23 cellular contexts compared by ENCODE assay signal in genomic region chr16:13359835-13360234, GRCh38.
DNase-seq lines count a peak whose midpoint lies in the region; ATAC-seq, FAIRE-seq and TF ChIP-seq lines count a peak whose summit lies in the region.
"Had no signal": no experiment of that assay in that cellular context is flagged by ENCODE, and none has a peak within 500 bp of the region (broad histone marks: within the 10 kb centered on the region; RNA-seq: fewer than 3 reads in every experiment).

No MANE protein-coding gene starts in this region.

- DNase-seq in HepG2 (ENCODE audit: low spot score): no peak
- DNase-seq in right lobe of liver: no peak
- DNase-seq in K562 (ENCODE audit: extremely low read depth in 1 of 4, low spot score in 3 of 4): no peak
- DNase-seq in endodermal cell: no peak
- DNase-seq: AML-193; Caco-2; Calu3; CD4-positive, alpha-beta T cell; CD8-positive, alpha-beta T cell; DMS79 treated with DMSO at 0.1 percent for 48 hours; GF-D8 had no signal

- FAIRE-seq in HepG2 (lab: Jason Lieb, UNC) (no peak), K562 (lab: Jason Lieb, UNC) (no peak)
- FAIRE-seq: A549, D721Med, G401.6, GM12892, GM18507, GM19239 had no signal

- H3K27ac Mint-ChIP-seq in endodermal cell: no peak overlapping the region
- H3K27ac Mint-ChIP-seq: B cell; CD4-positive, alpha-beta T cell; CD8-positive, alpha-beta T cell had no signal

- no peak overlapping the region for H3K9ac ChIP-seq in HepG2 (ENCODE audit: insufficient read depth, low read depth, low read length)
- no peak overlapping the region for H3K9ac ChIP-seq in K562 (ENCODE audit: insufficient read depth in 1 of 2, low read depth in 2 of 2, low read length in 2 of 2)
- H3K9ac ChIP-seq in endodermal cell (ENCODE audit: extremely low read depth, low read length, poor library complexity, severe bottlenecking): no peak overlapping the region
- H3K9ac ChIP-seq: BLaER1 treated with 17β-estradiol and CSF1 and Interleukin-3, amounts not matched to agents 10 nM and 100 nM had no signal

- TF ChIP-seq CTCF in HepG2 (CRISPR knock-in tag; IDR thresholded peaks at IDR 0.05) (no peak), right lobe of liver (IDR thresholded peaks at IDR 0.05) (no peak), K562 (IDR thresholded peaks at IDR 0.05 in 2 of 3, conservative IDR thresholded peaks at IDR 0.05 in 1 of 3; ENCODE audit: insufficient read depth in 2 of 3, low read depth in 1 of 3, low read length in 3 of 3) (no peak), endodermal cell (conservative IDR thresholded peaks at IDR 0.05) (no peak)

- H3K4me2 ChIP-seq in HepG2 (ENCODE audit: low read depth, low read length): no peak overlapping the region
- H3K4me2 ChIP-seq in K562 (ENCODE audit: insufficient read depth, low read length): no peak overlapping the region
- H3K4me2 ChIP-seq: A549; BLaER1 treated with 17β-estradiol and CSF1 and Interleukin-3, amounts not matched to agents 10 nM and 100 nM had no signal

- H3K9me3 Mint-ChIP-seq in endodermal cell: peaks cover 24% of the 10 kb centered on the region

- TF ChIP-seq EP300 in HepG2 (IDR thresholded peaks at IDR 0.05; ENCODE audit: low read depth in 2 of 2, low read length in 2 of 2) (no peak), HepG2 (CRISPR knock-in tag; IDR thresholded peaks at IDR 0.05; ENCODE audit: borderline replicate concordance) (no peak), K562 (IDR thresholded peaks at IDR 0.05; ENCODE audit: low read length) (no peak)

- H3K9me1 ChIP-seq in K562 (ENCODE audit: control insufficient read depth, insufficient read depth, low read length): no peaks in the 10 kb centered on the region

- H2AFZ ChIP-seq in HepG2 (ENCODE audit: low read length): no peak overlapping the region
- H2AFZ ChIP-seq in K562 (ENCODE audit: low read depth, low read length): no peak overlapping the region

- H3K9me3 ChIP-seq in HepG2 (ENCODE audit: low read length) (peaks cover 11% of the 10 kb centered on the region), right lobe of liver (no peaks in the 10 kb centered on the region), K562 (replicated peaks; ENCODE audit: control insufficient read depth, insufficient read depth, low read depth, low read length) (no peaks in the 10 kb centered on the region), endodermal cell (ENCODE audit: control insufficient read depth, low read length) (peaks cover 25% of the 10 kb centered on the region)
- H3K9me3 ChIP-seq: Caco-2 had no signal

- ATAC-seq in HepG2 (no peak), right lobe of liver (no peak), K562 (no peak), HG03571 (IDR thresholded peaks at IDR 0.05; ENCODE audit: unreplicated experiment) (no peak), GM18868 (IDR thresholded peaks at IDR 0.05; ENCODE audit: unreplicated experiment) (no peak)
- ATAC-seq: A549; CD8-positive, alpha-beta T cell had no signal

- POLR2A ChIA-PET in HepG2 (lab: Yijun Ruan, JAX): no interaction called here
- POLR2A ChIA-PET in K562 (lab: Yijun Ruan, JAX): no interaction called here

- no peak overlapping the region for H3K4me3 ChIP-seq in HepG2 (replicated peaks in 1 of 3; ENCODE audit: insufficient read depth in 1 of 3, low read depth in 2 of 3, low read length in 3 of 3)
- H3K4me3 ChIP-seq in right lobe of liver: no peak overlapping the region
- no peak overlapping the region for H3K4me3 ChIP-seq in K562
- peak overlapping the region; percentile 35 for H3K4me3 ChIP-seq in endodermal cell (ENCODE audit: low read length)
- H3K4me3 ChIP-seq: A549; BLaER1 treated with 17β-estradiol and CSF1 and Interleukin-3, amounts not matched to agents 10 nM and 100 nM had no signal

- H3K4me1 ChIP-seq in HepG2 (ENCODE audit: insufficient read depth, low read length) (no peaks in the 10 kb centered on the region), right lobe of liver (no peaks in the 10 kb centered on the region), K562 (replicated peaks in 1 of 2; ENCODE audit: control insufficient read depth in 2 of 2, insufficient read depth in 2 of 2, low read length in 2 of 2) (no peaks in the 10 kb centered on the region), endodermal cell (ENCODE audit: control insufficient read depth, insufficient read depth, low read length) (no peaks in the 10 kb centered on the region)
- H3K4me1 ChIP-seq: A549; BLaER1 treated with 17β-estradiol and CSF1 and Interleukin-3, amounts not matched to agents 10 nM and 100 nM; Caco-2 had no signal

- H4K20me1 ChIP-seq in HepG2 (ENCODE audit: insufficient read depth, low read length): no peaks in the 10 kb centered on the region
- H4K20me1 ChIP-seq in K562 (replicated peaks; ENCODE audit: control insufficient read depth, insufficient read depth, low read length): no peaks in the 10 kb centered on the region
- H4K20me1 ChIP-seq: BLaER1 treated with 17β-estradiol and CSF1 and Interleukin-3, amounts not matched to agents 10 nM and 100 nM had no signal

- H3K36me3 ChIP-seq in HepG2 (replicated peaks in 1 of 2; ENCODE audit: control insufficient read depth in 1 of 2, insufficient read depth in 2 of 2, low read length in 2 of 2) (no peaks in the 10 kb centered on the region), right lobe of liver (no peaks in the 10 kb centered on the region), K562 (ENCODE audit: control insufficient read depth, insufficient read depth, low read length) (no peaks in the 10 kb centered on the region), endodermal cell (ENCODE audit: control insufficient read depth, insufficient read depth, low read length) (no peaks in the 10 kb centered on the region)
- H3K36me3 ChIP-seq: BLaER1 treated with 17β-estradiol and CSF1 and Interleukin-3, amounts not matched to agents 10 nM and 100 nM had no signal

- H3K27ac ChIP-seq in HepG2 (ENCODE audit: extremely low read length, insufficient read depth, low read length) (no peak overlapping the region), right lobe of liver (no peak overlapping the region), K562 (ENCODE audit: extremely low read depth, low read depth, low read length) (no peak overlapping the region), endodermal cell (ENCODE audit: low read depth, low read length) (no peak overlapping the region)
- H3K27ac ChIP-seq: 22Rv1; A549; BLaER1 treated with 17β-estradiol and CSF1 and Interleukin-3, amounts not matched to agents 10 nM and 100 nM; C4-2B had no signal

- H3K36me3 Mint-ChIP-seq in endodermal cell (ENCODE audit: low read depth): peaks cover 11% of the 10 kb centered on the region
- H3K36me3 Mint-ChIP-seq: CD8-positive, alpha-beta T cell had no signal

- peaks cover 19% of the 10 kb centered on the region for H3K4me1 Mint-ChIP-seq in endodermal cell
- H3K4me1 Mint-ChIP-seq: B cell had no signal

- TF ChIP-seq RAD21 in HepG2 (CRISPR knock-in tag; IDR thresholded peaks at IDR 0.05) (no peak), K562 (CRISPR knock-in tag; conservative IDR thresholded peaks at IDR 0.05 in 1 of 2, IDR thresholded peaks at IDR 0.05 in 1 of 2) (no peak)

- BruUV-seq in HepG2 (replicated peaks; lab: Mats Ljungman, UMichigan) (no TSS peak), K562 (replicated peaks; lab: Mats Ljungman, UMichigan) (no TSS peak)

- TF ChIP-seq POLR2A in HepG2 (IDR thresholded peaks at IDR 0.05; ENCODE audit: insufficient read depth in 1 of 2, low read depth in 2 of 2, low read length in 2 of 2) (no peak), right lobe of liver (IDR thresholded peaks at IDR 0.05) (no peak), K562 (conservative IDR thresholded peaks at IDR 0.05) (no peak)

- in situ Hi-C loops in HepG2 (cut with HindIII; ENCODE audit: extremely low pct_ligation_motif_present, low pct_unique_long_range_greater_than_20kb) (no loop called here), K562 (cut with MboI) (no loop called here)

- H3K79me2 ChIP-seq in HepG2 (ENCODE audit: insufficient read depth, low read length) (no peaks in the 10 kb centered on the region), K562 (ENCODE audit: control insufficient read depth, insufficient read depth, low read length) (no peaks in the 10 kb centered on the region)

- WGBS in HepG2 (ENCODE audit: low lambda C conversion rate): 15% methylated on average over 3 of the region's 3 CpGs
- WGBS in right lobe of liver (ENCODE audit: insufficient coverage, low coverage, low lambda C conversion rate, missing lambda C conversion rate): no CpG with 5 or more reads among the region's 3 CpGs
- WGBS in K562 (ENCODE audit: insufficient coverage, low coverage, missing lambda C conversion rate): 0% methylated on average over 3 of the region's 3 CpGs
- WGBS in endodermal cell (ENCODE audit: insufficient coverage in 1 of 2, insufficient read length in 1 of 2), 2 experiments: 79 to 94% methylated on average over 3 of the region's 3 CpGs

- intact Hi-C loops in HepG2 (cut with micrococcal nuclease; ENCODE audit: unreplicated experiment) (no loop called here), right lobe of liver (cut with DNase I) (no loop called here), K562 (cut with micrococcal nuclease) (no loop called here)

- no peaks in the 10 kb centered on the region for H3K27me3 ChIP-seq in HepG2 (ENCODE audit: control insufficient read depth in 1 of 2, insufficient read depth in 2 of 2, low read length in 2 of 2)
- H3K27me3 ChIP-seq in right lobe of liver: no peaks in the 10 kb centered on the region
- no peaks in the 10 kb centered on the region for H3K27me3 ChIP-seq in K562 (ENCODE audit: control insufficient read depth in 2 of 2, insufficient read depth in 2 of 2, low read length in 2 of 2)
- H3K27me3 ChIP-seq in endodermal cell (ENCODE audit: control insufficient read depth, insufficient read depth, low read length, poor library complexity, severe bottlenecking): no peaks in the 10 kb centered on the region
- H3K27me3 ChIP-seq: BLaER1 treated with 17β-estradiol and CSF1 and Interleukin-3, amounts not matched to agents 10 nM and 100 nM had no signal

- H3K4me3 Mint-ChIP-seq in endodermal cell: no peak overlapping the region
- H3K4me3 Mint-ChIP-seq: B cell; CD4-positive, alpha-beta T cell; CD8-positive, alpha-beta T cell had no signal

- peaks cover 8% of the 10 kb centered on the region for H3K27me3 Mint-ChIP-seq in endodermal cell (ENCODE audit: insufficient read depth)
- H3K27me3 Mint-ChIP-seq: B cell had no signal

- CTCF ChIA-PET in HepG2 (lab: Yijun Ruan, JAX; ENCODE audit: low intra/inter-chr PET ratio, low total read pairs): no interaction called here
- CTCF ChIA-PET in K562 (lab: Yijun Ruan, JAX; ENCODE audit: low intra/inter-chr PET ratio): no interaction called here

TF ChIP-seq in HepG2, 621 proteins besides CTCF, POLR2A, EP300 and RAD21:
- peak; percentile 99 for TF ChIP-seq ZNF224 (CRISPR knock-in tag; IDR thresholded peaks at IDR 0.05)
- TF ChIP-seq REL (CRISPR knock-in tag; conservative IDR thresholded peaks at IDR 0.05): no peak

TF ChIP-seq in K562, 482 proteins besides CTCF, POLR2A, EP300 and RAD21:
- TF ChIP-seq ZNF224 (CRISPR knock-in tag; IDR thresholded peaks at IDR 0.05) (peak; percentile 95), ZNF511 (CRISPR knock-in tag; IDR thresholded peaks at IDR 0.05) (no peak)

Comparison
In these comparisons a context has a peak if more than half of its experiments do, and no peak if none do; other contexts are left out.
1. Of the 241 proteins assayed by ChIP-seq in both HepG2 and K562: peak only in HepG2: none; only in K562: none; in both: ZNF224; in neither: 240.